Comparison of ENCODE assay signal across 23 cellular contexts in genomic region chr6:167782698-167783517, GRCh38.
"Had no signal": no experiment of that assay in that cellular context is flagged by ENCODE, and none has a peak within 500 bp of the region (broad histone marks: within the 10 kb centered on the region; RNA-seq: fewer than 3 reads in every experiment).

No MANE protein-coding gene starts in this region.

- ATAC-seq: gastroesophageal sphincter; lower lobe of right lung; naive thymus-derived CD4-positive, alpha-beta T cell; psoas muscle; right cardiac atrium had no signal

- H3K4me3 ChIP-seq: breast epithelium, gastroesophageal sphincter, lower lobe of right lung, psoas muscle, skin epidermis, testis, vagina had no signal

- H3K9me3 ChIP-seq: breast epithelium, gastroesophageal sphincter, lower lobe of right lung, psoas muscle, testis, vagina had no signal

- H3K27me3 ChIP-seq: breast epithelium, gastroesophageal sphincter, testis, vagina had no signal

- H3K36me3 ChIP-seq: breast epithelium, gastroesophageal sphincter, lower lobe of right lung, vagina had no signal

- H3K4me1 ChIP-seq: breast epithelium, gastroesophageal sphincter, psoas muscle, vagina had no signal

- H3K27ac ChIP-seq: breast epithelium, epithelial cell of prostate, gastroesophageal sphincter, lower lobe of right lung, psoas muscle, skin epidermis, testis, vagina had no signal

- FAIRE-seq: islet of Langerhans had no signal

- DNase-seq: activated CD4-positive, alpha-beta memory T cell treated with anti-CD3 and anti-CD28 coated beads for 36 hours; activated CD4-positive, alpha-beta T cell treated with anti-CD3 and anti-CD28 coated beads for 48 hours; activated naive CD4-positive, alpha-beta T cell treated with Interleukin-2 at 50 U/mL for 16 hours; activated naive CD8-positive, alpha-beta T cell treated with anti-CD3 and anti-CD28 coated beads for 36 hours; activated T-cell treated with anti-CD3 and anti-CD28 coated beads, Interleukin-2, amount 50 U/mL, for 48 hours; amniotic stem cell; cortex of kidney; left cardiac atrium; lower lobe of right lung; mesendoderm; naive thymus-derived CD4-positive, alpha-beta T cell; psoas muscle; right cardiac atrium; stimulated activated CD4-positive, alpha-beta T cell treated with anti-CD3 and anti-CD28 coated beads, Interleukin-4, amount 100 ng/mL, for 1 hour; stimulated activated naive CD4-positive, alpha-beta T cell; testis; trophoblast cell had no signal
